Comparison of ENCODE assay signal across 1 cellular context in the genomic region with DNA sequence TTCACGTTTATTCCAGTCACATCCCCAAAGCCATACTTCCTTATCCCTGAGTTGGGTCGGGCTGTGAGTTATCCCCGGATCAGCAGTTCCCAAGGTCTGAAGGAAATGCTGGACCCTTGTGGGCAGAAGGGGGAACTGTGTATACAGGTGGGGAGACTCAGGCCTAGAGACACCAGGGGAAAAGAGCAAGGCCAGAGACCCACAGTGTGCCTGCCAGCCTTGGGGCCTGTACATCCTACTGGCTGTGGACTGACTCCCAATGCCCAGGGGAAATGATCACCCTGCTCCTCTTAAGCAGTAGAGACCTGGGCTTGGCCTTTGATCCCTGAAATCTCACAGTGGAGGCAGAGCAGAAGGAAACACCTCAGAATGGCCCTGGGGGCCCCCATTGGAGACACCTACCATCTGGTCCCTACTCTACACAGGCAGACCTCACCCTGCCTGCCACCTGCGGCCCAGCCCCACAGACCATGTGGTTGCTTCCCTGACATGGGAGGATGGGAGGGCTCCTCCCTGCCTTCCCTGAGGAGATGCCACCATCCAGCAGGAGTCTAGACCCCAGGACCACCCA.
TF ChIP-seq lines count a peak whose summit lies in the region.

No MANE protein-coding gene starts in this region.

TF ChIP-seq in liver, 16 proteins besides CTCF, POLR2A, EP300 and RAD21 (continued from another document):
- no peak for TF ChIP-seq REST (IDR thresholded peaks at IDR 0.05)
- no peak for TF ChIP-seq JUND (IDR thresholded peaks at IDR 0.05)
- no peak for TF ChIP-seq EGR1 (IDR thresholded peaks at IDR 0.05; ENCODE audit: low read depth in 2 of 2)
- no peak for TF ChIP-seq TAF1 (conservative IDR thresholded peaks at IDR 0.05)
